ENCODE assay signal across 8 cellular contexts in the genomic region with DNA sequence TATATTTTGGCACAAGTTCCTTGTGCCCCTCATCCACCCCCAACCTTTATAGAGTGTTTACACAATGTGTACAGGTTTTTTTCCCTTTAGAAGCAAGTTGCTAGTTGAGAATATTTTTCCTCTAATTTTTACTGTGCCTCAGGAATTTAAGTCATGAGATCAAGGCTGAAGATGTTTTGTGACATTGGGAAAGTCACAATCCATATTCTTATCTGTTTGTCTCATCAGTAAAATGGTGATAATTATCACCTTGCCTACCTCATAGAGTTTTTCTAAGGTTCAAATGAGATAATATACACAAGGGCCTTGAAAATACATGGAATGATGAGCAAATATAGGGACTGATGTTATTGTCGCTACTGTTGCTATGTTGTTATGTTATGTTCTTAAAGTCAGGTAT.
"Had no signal": no experiment of that assay in that cellular context is flagged by ENCODE, and none has a peak within 500 bp of the region (broad histone marks: within the 10 kb centered on the region; RNA-seq: fewer than 3 reads in every experiment).

No MANE protein-coding gene starts in this region.

- H3K27me3 Mint-ChIP-seq: IgD-negative memory B cell had no signal

- ATAC-seq: HepG2, K562 had no signal

- H3K27ac Mint-ChIP-seq: IgD-negative memory B cell had no signal

- H3K27ac ChIP-seq: HL-60 had no signal

- H3K36me3 Mint-ChIP-seq: IgD-negative memory B cell had no signal

- DNase-seq: IMR-90, KBM-7, KG1 had no signal

- H3K4me3 Mint-ChIP-seq: IgD-negative memory B cell had no signal

- H3K4me3 ChIP-seq: K562 had no signal

- H3K4me1 Mint-ChIP-seq: IgD-negative memory B cell had no signal

- FAIRE-seq: HepG2, HTR-8/SVneo, K562 had no signal
